ENCODE assay signal across 18 cellular contexts in the genomic region with DNA sequence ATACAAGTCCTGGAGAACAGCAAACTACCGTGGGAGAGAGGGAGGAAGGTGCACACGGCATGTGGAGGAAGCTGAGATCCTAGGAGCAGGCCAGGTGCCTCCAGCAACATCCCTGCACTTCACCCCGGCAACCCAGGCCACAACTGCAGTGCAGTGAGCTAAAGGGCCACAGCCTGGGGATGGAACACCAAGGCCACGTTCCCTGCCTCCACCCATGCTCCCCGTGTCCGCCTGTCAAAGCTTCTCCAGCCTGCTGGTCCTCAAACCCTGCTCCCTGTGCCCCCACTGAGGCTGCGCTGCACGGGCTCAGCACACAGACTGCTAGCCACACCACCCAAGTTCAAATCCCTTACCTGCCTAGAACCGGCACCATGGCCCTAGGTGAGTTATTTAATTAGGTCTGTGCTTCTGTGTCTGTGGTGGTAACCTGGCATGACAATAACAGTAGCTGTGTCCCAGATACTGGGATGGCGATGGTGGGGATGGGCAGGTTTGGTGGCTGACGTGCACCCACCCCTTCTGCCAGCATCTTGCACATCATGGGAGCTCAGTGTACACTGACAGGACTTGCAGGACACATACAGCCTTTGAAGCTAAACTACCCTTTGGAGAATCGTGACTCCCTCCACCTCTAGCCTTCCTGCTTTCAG.
DNase-seq lines count a peak whose midpoint lies in the region; ATAC-seq and TF ChIP-seq lines count a peak whose summit lies in the region.
"Had no signal": no experiment of that assay in that cellular context is flagged by ENCODE, and none has a peak within 500 bp of the region (broad histone marks: within the 10 kb centered on the region; RNA-seq: fewer than 3 reads in every experiment).

No MANE protein-coding gene starts in this region.

- H3K9me3 ChIP-seq in psoas muscle = no peaks in the 10 kb centered on the region

- intact Hi-C loops in CD14-positive monocyte (cut with micrococcal nuclease) (no loop called here), psoas muscle (cut with DNase I) (no loop called here)

- 91 to 96% (median 94%) methylated on average over 12 of the region's 12 CpGs for WGBS in psoas muscle, 3 donors

- no peak for TF ChIP-seq CTCF in CD14-positive monocyte (IDR thresholded peaks at IDR 0.05)
- no peak for TF ChIP-seq CTCF in coronary artery (IDR thresholded peaks at IDR 0.05)
- no peak for TF ChIP-seq CTCF in psoas muscle (IDR thresholded peaks at IDR 0.05)

- peaks cover 46% of the 10 kb centered on the region for H3K4me1 ChIP-seq in psoas muscle
- H3K4me1 ChIP-seq: neural progenitor cell had no signal

- H3K36me3 Mint-ChIP-seq in CD14-positive monocyte = peaks cover 54 to 68% of the 10 kb centered on the region in 2 donors
- H3K36me3 Mint-ChIP-seq in IgD-negative memory B cell = peaks cover 6% of the 10 kb centered on the region

- H3K27ac ChIP-seq in coronary artery (peak overlapping the region; percentile 37 to 58), psoas muscle (peak overlapping the region; percentile 83)
- H3K27ac ChIP-seq: HL-60, neural progenitor cell had no signal

- peaks cover 0 to 2% (median 0%) of the 10 kb centered on the region in 3 donors for H3K27me3 Mint-ChIP-seq in CD14-positive monocyte (ENCODE audit: low read depth in 3 of 3)
- H3K27me3 Mint-ChIP-seq in IgD-negative memory B cell = no peaks in the 10 kb centered on the region

- H3K36me3 ChIP-seq in psoas muscle (ENCODE audit: insufficient read depth in 1 of 2, low read depth in 1 of 2) = peaks cover 0 to 10% of the 10 kb centered on the region in 2 donors
- H3K36me3 ChIP-seq: neural progenitor cell had no signal

- H3K4me3 ChIP-seq in coronary artery (no peak overlapping the region), psoas muscle (no peak overlapping the region)
- H3K4me3 ChIP-seq: lung, neural progenitor cell had no signal

- H3K27me3 ChIP-seq in psoas muscle (ENCODE audit: insufficient read depth in 3 of 3, low read length in 2 of 3) = no peaks in the 10 kb centered on the region
- H3K27me3 ChIP-seq: neural progenitor cell had no signal

- H3K4me1 Mint-ChIP-seq in CD14-positive monocyte = peaks cover 55% of the 10 kb centered on the region
- H3K4me1 Mint-ChIP-seq in IgD-negative memory B cell = peaks cover 26 to 48% (median 27%) of the 10 kb centered on the region in 3 donors
- H3K4me1 Mint-ChIP-seq: neural progenitor cell had no signal

- H3K9me3 Mint-ChIP-seq in CD14-positive monocyte = no peaks in the 10 kb centered on the region
- no peaks in the 10 kb centered on the region for H3K9me3 Mint-ChIP-seq in IgD-negative memory B cell
- H3K9me3 Mint-ChIP-seq: HFFc6, neural progenitor cell had no signal

- H3K27ac Mint-ChIP-seq in CD14-positive monocyte (peak overlapping the region in 5 of 7 donors; percentile 21 to 81 (median 57)), IgD-negative memory B cell (peak overlapping the region; percentile 76 to 91 (median 81))
- H3K27ac Mint-ChIP-seq: HFFc6, neural progenitor cell had no signal

- H3K4me3 Mint-ChIP-seq in CD14-positive monocyte (no peak overlapping the region), IgD-negative memory B cell (peak overlapping the region in 2 of 4 donors; percentile 72 to 81)
- H3K4me3 Mint-ChIP-seq: HFFc6, neural progenitor cell had no signal

- ATAC-seq in psoas muscle = no peak
- no peak for ATAC-seq in GM18520 (IDR thresholded peaks at IDR 0.05; ENCODE audit: unreplicated experiment)
- ATAC-seq in HG02973 (IDR thresholded peaks at IDR 0.05; ENCODE audit: unreplicated experiment) = no peak
- no peak for ATAC-seq in GM21381 (IDR thresholded peaks at IDR 0.05; ENCODE audit: unreplicated experiment)
- ATAC-seq: Panc1 had no signal

- DNase-seq in CD14-positive monocyte (ENCODE audit: low spot score) (no peak), coronary artery (ENCODE audit: low spot score) (no peak), psoas muscle (no peak), HuH-7 (ENCODE audit: low spot score) (no peak)
- DNase-seq: AML-193, DMS79, HFFc6, Kasumi-1, NCI-H524 treated with DMSO at 0.1 percent for 48 hours, SW 1271 had no signal
